In genomic region chr2:139609109-139609508, GRCh38 we compare ENCODE assay signal across 29 cellular contexts.
"Had no signal": no experiment of that assay in that cellular context is flagged by ENCODE, and none has a peak within 500 bp of the region (broad histone marks: within the 10 kb centered on the region; RNA-seq: fewer than 3 reads in every experiment).

No MANE protein-coding gene starts in this region.

- H3K36me3 Mint-ChIP-seq: stimulated activated effector memory CD8-positive, alpha-beta T cell treated with anti-CD3 and anti-CD28 coated beads, Interleukin-12 subunit alpha, Interleukin-12 subunit beta, amount 100 ng/mL, for 72 hours; stimulated activated memory B cell treated with anti-CD40 and anti-IgM and Interleukin-4, amounts not matched to agents 10 μg/mL and 1 μg/mL and 100 μg/mL, for 72 hours; stimulated activated naive B cell treated with anti-CD40 and anti-IgM and Interleukin-4, amounts not matched to agents 10 μg/mL and 1 μg/mL and 100 μg/mL, for 72 hours; type B pancreatic cell had no signal

- FAIRE-seq: urothelium cell line had no signal

- DNase-seq: stimulated activated CD4-positive, alpha-beta T cell treated with anti-CD3 and anti-CD28 coated beads, Interleukin-2, amount 100 ng/mL, for 48 hours; stimulated activated CD4-positive, alpha-beta T cell treated with anti-CD3 and anti-CD28 coated beads, Interleukin-4, amount 100 ng/mL, for 1 hour; stimulated activated CD4-positive, alpha-beta T cell treated with anti-CD3 and anti-CD28 coated beads, Interleukin-4, amount 100 ng/mL, for 24 hours; stimulated activated CD4-positive, alpha-beta T cell treated with anti-CD3 and anti-CD28 coated beads, Interleukin-4, amount 100 ng/mL, for 4 hours; stimulated activated CD8-positive, alpha-beta memory T cell treated with anti-CD3 and anti-CD28 coated beads, Interleukin-4, amount 100 ng/mL, for 48 hours; stimulated activated naive B cell treated with anti-CD40 and anti-IgM and Interleukin-4, amounts not matched to agents 10 μg/mL and 1 μg/mL and 100 μg/mL, for 72 hours; stimulated activated naive CD4-positive, alpha-beta T cell; stimulated activated naive CD4-positive, alpha-beta T cell treated with Interleukin-2 at 50 U/mL for 16 hours; stimulated activated naive CD8-positive, alpha-beta T cell treated with anti-CD3 and anti-CD28 coated beads, Interleukin-15, amount 100 ng/mL, for 72 hours; stimulated activated naive CD8-positive, alpha-beta T cell treated with anti-CD3 and anti-CD28 coated beads, Interleukin-15, Interleukin-2, amounts not matched to agents 100 U/mL and 50 U/mL, for 24 hours; stomach; substantia nigra; testis; thyroid gland; tibial artery; transverse colon; trophoblast cell; upper lobe of left lung; upper lobe of right lung; uterus had no signal

- ATAC-seq: stimulated activated effector memory CD8-positive, alpha-beta T cell treated with anti-CD3 and anti-CD28 coated beads, Interleukin-12 subunit alpha, Interleukin-12 subunit beta, amount 100 ng/mL, for 72 hours; stimulated activated memory B cell treated with anti-CD40 and anti-IgM and Interleukin-4, amounts not matched to agents 10 μg/mL and 1 μg/mL and 100 μg/mL, for 72 hours; stimulated activated naive CD8-positive, alpha-beta T cell treated with anti-CD3 and anti-CD28 coated beads, Interleukin-15, amount 100 ng/mL, for 72 hours; stimulated activated naive CD8-positive, alpha-beta T cell treated with anti-CD3 and anti-CD28 coated beads, Interleukin-15, Interleukin-2, amounts not matched to agents 100 U/mL and 50 U/mL, for 24 hours; upper lobe of right lung had no signal

- H3K9me3 ChIP-seq: testis, thoracic aorta, thyroid gland, tibial artery, transverse colon, upper lobe of right lung, uterus, vagina had no signal

- H3K27me3 Mint-ChIP-seq: stimulated activated memory B cell treated with anti-CD40 and anti-IgM and Interleukin-4, amounts not matched to agents 10 μg/mL and 1 μg/mL and 100 μg/mL, for 72 hours; stimulated activated naive B cell treated with anti-CD40 and anti-IgM and Interleukin-4, amounts not matched to agents 10 μg/mL and 1 μg/mL and 100 μg/mL, for 72 hours; stimulated activated naive CD8-positive, alpha-beta T cell treated with anti-CD3 and anti-CD28 coated beads, Interleukin-15, amount 100 ng/mL, for 72 hours; stimulated activated naive CD8-positive, alpha-beta T cell treated with anti-CD3 and anti-CD28 coated beads, Interleukin-15, Interleukin-2, amounts not matched to agents 100 ng/mL and 50 ng/mL, for 24 hours; type B pancreatic cell had no signal

- H3K36me3 ChIP-seq: stomach, suprapubic skin, thoracic aorta, thyroid gland, tibial artery, tibial nerve, transverse colon, upper lobe of left lung, upper lobe of right lung, uterus, vagina had no signal

- H3K27me3 ChIP-seq: stomach, suprapubic skin, testis, thyroid gland, tibial artery, tibial nerve, transverse colon, upper lobe of left lung, upper lobe of right lung, uterus, vagina had no signal

- H3K27ac Mint-ChIP-seq: stimulated activated effector memory CD8-positive, alpha-beta T cell treated with anti-CD3 and anti-CD28 coated beads, Interleukin-12 subunit alpha, Interleukin-12 subunit beta, amount 100 ng/mL, for 72 hours; stimulated activated memory B cell treated with anti-CD40 and anti-IgM and Interleukin-4, amounts not matched to agents 10 μg/mL and 1 μg/mL and 100 μg/mL, for 72 hours; stimulated activated naive B cell treated with anti-CD40 and anti-IgM and Interleukin-4, amounts not matched to agents 10 μg/mL and 1 μg/mL and 100 μg/mL, for 72 hours; stimulated activated naive CD8-positive, alpha-beta T cell treated with anti-CD3 and anti-CD28 coated beads, Interleukin-15, amount 100 ng/mL, for 72 hours; stimulated activated naive CD8-positive, alpha-beta T cell treated with anti-CD3 and anti-CD28 coated beads, Interleukin-15, Interleukin-2, amounts not matched to agents 100 ng/mL and 50 ng/mL, for 24 hours; type B pancreatic cell had no signal

- H3K4me1 Mint-ChIP-seq: stimulated activated effector memory CD8-positive, alpha-beta T cell treated with anti-CD3 and anti-CD28 coated beads, Interleukin-12 subunit alpha, Interleukin-12 subunit beta, amount 100 ng/mL, for 72 hours; stimulated activated memory B cell treated with anti-CD40 and anti-IgM and Interleukin-4, amounts not matched to agents 10 μg/mL and 1 μg/mL and 100 μg/mL, for 72 hours; stimulated activated naive B cell treated with anti-CD40 and anti-IgM and Interleukin-4, amounts not matched to agents 10 μg/mL and 1 μg/mL and 100 μg/mL, for 72 hours; stimulated activated naive CD8-positive, alpha-beta T cell treated with anti-CD3 and anti-CD28 coated beads, Interleukin-15, amount 100 ng/mL, for 72 hours had no signal

- H3K4me3 ChIP-seq: stomach, suprapubic skin, testis, thoracic aorta, thyroid gland, tibial artery, tibial nerve, transverse colon, upper lobe of left lung, upper lobe of right lung, uterus, vagina had no signal

- H3K27ac ChIP-seq: stomach, suprapubic skin, testis, thoracic aorta, thyroid gland, tibial artery, tibial nerve, transverse colon, upper lobe of left lung, upper lobe of right lung, uterus, vagina had no signal

- H3K4me1 ChIP-seq: stomach, suprapubic skin, testis, thyroid gland, tibial artery, tibial nerve, transverse colon, upper lobe of left lung, upper lobe of right lung, uterus, vagina had no signal

- H3K4me3 Mint-ChIP-seq: stimulated activated effector memory CD8-positive, alpha-beta T cell treated with anti-CD3 and anti-CD28 coated beads, Interleukin-12 subunit alpha, Interleukin-12 subunit beta, amount 100 ng/mL, for 72 hours; stimulated activated memory B cell treated with anti-CD40 and anti-IgM and Interleukin-4, amounts not matched to agents 10 μg/mL and 1 μg/mL and 100 μg/mL, for 72 hours; stimulated activated naive B cell treated with anti-CD40 and anti-IgM and Interleukin-4, amounts not matched to agents 10 μg/mL and 1 μg/mL and 100 μg/mL, for 72 hours; stimulated activated naive CD8-positive, alpha-beta T cell treated with anti-CD3 and anti-CD28 coated beads, Interleukin-15, amount 100 ng/mL, for 72 hours; stimulated activated naive CD8-positive, alpha-beta T cell treated with anti-CD3 and anti-CD28 coated beads, Interleukin-15, Interleukin-2, amounts not matched to agents 100 ng/mL and 50 ng/mL, for 24 hours; type B pancreatic cell had no signal
